16 cellular contexts compared by ENCODE assay signal in the genomic region with DNA sequence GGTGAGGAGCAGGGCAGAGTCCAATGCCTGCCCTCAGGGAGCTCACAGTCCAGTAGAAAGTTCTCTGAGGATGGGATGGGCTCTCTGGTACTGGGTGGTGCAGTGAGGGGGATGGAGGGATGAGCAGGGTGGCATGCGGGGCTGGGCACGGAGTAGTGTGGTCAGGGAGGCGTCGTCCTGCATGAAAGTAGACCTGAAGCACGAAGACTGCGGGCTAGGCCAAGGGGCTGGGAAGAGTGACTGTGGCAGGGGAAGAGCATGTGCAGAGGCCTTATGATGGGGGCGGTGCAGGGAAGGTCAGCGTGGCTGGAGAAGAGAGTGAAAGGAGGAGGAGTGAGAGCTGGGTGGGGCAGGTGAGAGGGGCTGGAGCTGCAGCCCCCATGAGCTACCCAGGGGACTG. TPM values are rescaled to one million over a fixed set of nuclear protein-coding genes. Genes with fewer than 3 reads are reported as not detected.
A peak's percentile ranks its signal among the peaks of the same experiment; 100 is the strongest.
DNase-seq lines count a peak whose midpoint lies in the region; ATAC-seq, FAIRE-seq and TF ChIP-seq lines count a peak whose summit lies in the region.
"Had no signal": no experiment of that assay in that cellular context is flagged by ENCODE, and none has a peak within 500 bp of the region (broad histone marks: within the 10 kb centered on the region; RNA-seq: fewer than 3 reads in every experiment).

No MANE protein-coding gene starts in this region.

- no peak for TF ChIP-seq CTCF in IMR-90 (conservative IDR thresholded peaks at IDR 0.05; ENCODE audit: low read depth, low read length)
- no peak for TF ChIP-seq CTCF in K562 (IDR thresholded peaks at IDR 0.05 in 2 of 3, conservative IDR thresholded peaks at IDR 0.05 in 1 of 3; ENCODE audit: insufficient read depth in 2 of 3, low read depth in 1 of 3, low read length in 3 of 3)
- no peak for TF ChIP-seq CTCF in upper lobe of right lung (IDR thresholded peaks at IDR 0.05)
- no peak for TF ChIP-seq CTCF in A673 (conservative IDR thresholded peaks at IDR 0.05; ENCODE audit: low read depth, low read length)

- H3K23ac ChIP-seq in IMR-90 (ENCODE audit: low read depth, low read length) (no peak overlapping the region), neuronal stem cell (ENCODE audit: low read depth, low read length, poor library complexity) (no peak overlapping the region)

- H3K18ac ChIP-seq in IMR-90 (ENCODE audit: low read depth, low read length) (no peak overlapping the region; the same call in 1 of the 2 replicates), neuronal stem cell (ENCODE audit: low read length) (peak overlapping the region; percentile 2)

- H3K4me3 ChIP-seq in IMR-90 (ENCODE audit: insufficient read depth, low read depth, low read length), result no peak overlapping the region
- H3K4me3 ChIP-seq in K562, result no peak overlapping the region
- H3K4me3 ChIP-seq in neuronal stem cell (ENCODE audit: low read length in 2 of 2), result no peak overlapping the region
- no peak overlapping the region for H3K4me3 ChIP-seq in upper lobe of right lung
- no peak overlapping the region for H3K4me3 ChIP-seq in A673 (ENCODE audit: low read depth, low read length, poor library complexity, severe bottlenecking)
- H3K4me3 ChIP-seq: MG63 had no signal

- POLR2A ChIA-PET in IMR-90 (lab: Charles Lee; ENCODE audit: unreplicated experiment), result no interaction called here
- POLR2A ChIA-PET in K562 (lab: Yijun Ruan, JAX), result interaction anchor here (0.9 kb wide), 1 partner anchor 23 kb away, joined by 3 read pairs; no protein-coding TSS in a partner anchor
- POLR2A ChIA-PET in A673 (lab: Charles Lee; ENCODE audit: low non-redundant PET), result interaction anchor here (0.6 kb wide), 1 partner anchor 34 kb away, joined by 4 read pairs; no protein-coding TSS in a partner anchor

- intact Hi-C loops in IMR-90 (cut with micrococcal nuclease), result no loop called here
- intact Hi-C loops in K562 (cut with micrococcal nuclease), result no loop called here
- intact Hi-C loops in upper lobe of right lung (cut with DNase I), result no loop called here
- intact Hi-C loops in A673 (cut with micrococcal nuclease; ENCODE audit: unreplicated experiment), result no loop called here

- peak overlapping the region; percentile 3 for H2AK9ac ChIP-seq in IMR-90 (replicated peaks; ENCODE audit: low read depth, low read length, poor library complexity)

- H3K4me2 ChIP-seq in IMR-90 (ENCODE audit: low read depth, low read length) (no peak overlapping the region), K562 (ENCODE audit: insufficient read depth, low read length) (no peak overlapping the region), neuronal stem cell (ENCODE audit: insufficient read depth, low read length, poor library complexity, severe bottlenecking) (no peak overlapping the region)

- WGBS in IMR-90 (ENCODE audit: extremely low coverage in 2 of 2, insufficient read length in 1 of 2), 2 experiments, result 97% methylated on average over 8 of the region's 8 CpGs; no CpG with 5 or more reads in 1 of the 2 experiments
- 37% methylated on average over 8 of the region's 8 CpGs for WGBS in K562 (ENCODE audit: insufficient coverage, low coverage, missing lambda C conversion rate)
- no CpG with 5 or more reads among the region's 8 CpGs for WGBS in neuronal stem cell (ENCODE audit: extremely low coverage in 2 of 2, insufficient read length in 2 of 2, insufficient replicate concordance in 1 of 2), 2 donors

- CTCF ChIA-PET in IMR-90 (lab: Yijun Ruan, JAX) (no interaction called here), K562 (lab: Yijun Ruan, JAX; ENCODE audit: low intra/inter-chr PET ratio) (no interaction called here), A673 (lab: Charles Lee) (interaction anchor here (0.5 kb wide), 1 partner anchor 566 kb away, joined by 16 read pairs; no protein-coding TSS in a partner anchor)

- no peak overlapping the region for H4K5ac ChIP-seq in IMR-90 (ENCODE audit: low read depth, low read length)

- H3K4ac ChIP-seq in IMR-90 (ENCODE audit: low read depth, low read length) (peak overlapping the region; percentile 12; the same call in 1 of the 2 replicates), neuronal stem cell (ENCODE audit: low read length) (no peak overlapping the region)

- no peak overlapping the region for H2AK5ac ChIP-seq in IMR-90 (ENCODE audit: low read depth, low read length)
- H2AK5ac ChIP-seq in neuronal stem cell (ENCODE audit: low read depth, low read length), result peak overlapping the region; percentile 8

- H2BK20ac ChIP-seq in IMR-90 (ENCODE audit: low read depth, low read length), result no peak overlapping the region

- H2BK120ac ChIP-seq in IMR-90 (ENCODE audit: low read depth, low read length) (no peak overlapping the region), neuronal stem cell (ENCODE audit: low read depth, low read length) (no peak overlapping the region)

- H2AFZ ChIP-seq in IMR-90 (replicated peaks; ENCODE audit: low read length, poor library complexity) (peak overlapping the region; percentile 35), K562 (ENCODE audit: low read depth, low read length) (no peak overlapping the region), neuronal stem cell (ENCODE audit: low read length) (no peak overlapping the region)

- no peak for TF ChIP-seq EP300 in K562 (IDR thresholded peaks at IDR 0.05; ENCODE audit: low read length)

- H3K27ac ChIP-seq in IMR-90 (ENCODE audit: insufficient read depth, low read length) (no peak overlapping the region), K562 (ENCODE audit: extremely low read depth, low read depth, low read length) (no peak overlapping the region), neuronal stem cell (replicated peaks; ENCODE audit: low read length) (no peak overlapping the region), upper lobe of right lung (no peak overlapping the region), A673 (ENCODE audit: low read depth, low read length, poor library complexity, severe bottlenecking) (no peak overlapping the region)

- peaks cover 8% of the 10 kb centered on the region for H3K9me3 ChIP-seq in IMR-90 (ENCODE audit: control insufficient read depth, insufficient read depth, low read length)
- H3K9me3 ChIP-seq in K562 (replicated peaks; ENCODE audit: control insufficient read depth, insufficient read depth, low read depth, low read length), result no peaks in the 10 kb centered on the region; the same call in none of the 2 replicates
- peaks cover 0 to 3% of the 10 kb centered on the region in 2 donors for H3K9me3 ChIP-seq in neuronal stem cell (replicated peaks in 1 of 2; ENCODE audit: control insufficient read depth in 2 of 2, insufficient read depth in 1 of 2, low read depth in 1 of 2, low read length in 2 of 2)
- H3K9me3 ChIP-seq in upper lobe of right lung, result no peaks in the 10 kb centered on the region
- H3K9me3 ChIP-seq in A673 (ENCODE audit: low read depth, low read length, poor library complexity, severe bottlenecking), result peaks cover 9% of the 10 kb centered on the region
- H3K9me3 ChIP-seq: Caco-2 had no signal

- H3K14ac ChIP-seq in IMR-90 (replicated peaks; ENCODE audit: low read depth, low read length) (no peak overlapping the region), neuronal stem cell (ENCODE audit: low read length) (no peak overlapping the region)

- H3K9me1 ChIP-seq in IMR-90 (ENCODE audit: insufficient read depth, low read length) (no peaks in the 10 kb centered on the region; the same call in 1 of the 2 replicates), K562 (ENCODE audit: control insufficient read depth, insufficient read depth, low read length) (no peaks in the 10 kb centered on the region)

- DNase-seq in IMR-90 (no peak), K562 (ENCODE audit: extremely low read depth in 1 of 4, low spot score in 3 of 4) (no peak), neuronal stem cell (ENCODE audit: low spot score) (no peak), upper lobe of right lung (peak; percentile 48), dermis blood vessel endothelial cell (no peak), NCI-H748 treated with DMSO at 0.1 percent for 48 hours (lab: John Stamatoyannopoulos, UW) (no peak), A673 (ENCODE audit: low spot score) (no peak)
- DNase-seq: Caco-2; CD4-positive, alpha-beta T cell; DMS 273 treated with DMSO at 0.1 percent for 48 hours; DMS79 treated with DMSO at 0.1 percent for 48 hours; H7; NCI-H1417 treated with DMSO at 0.1 percent for 48 hours; NCI-H187 treated with DMSO at 0.1 percent for 48 hours had no signal

- no peak overlapping the region for H4K8ac ChIP-seq in IMR-90 (ENCODE audit: low read depth in 2 of 2, low read length in 2 of 2)
- H4K8ac ChIP-seq in neuronal stem cell (ENCODE audit: low read depth, low read length), result no peak overlapping the region

- TF ChIP-seq RAD21 in IMR-90 (IDR thresholded peaks at IDR 0.05; ENCODE audit: low read length) (no peak), K562 (CRISPR knock-in tag; conservative IDR thresholded peaks at IDR 0.05 in 1 of 2, IDR thresholded peaks at IDR 0.05 in 1 of 2) (no peak)

- ATAC-seq in IMR-90 (ENCODE audit: low read depth), result no peak
- no peak for ATAC-seq in K562
- no peak for ATAC-seq in upper lobe of right lung
- ATAC-seq: Right ventricle myocardium inferior had no signal

- dilution Hi-C loops in IMR-90 (cut with HindIII; ENCODE audit: low sequenced_read_pairs, unreplicated experiment), result no loop called here

- H3K4me1 ChIP-seq in IMR-90 (ENCODE audit: control insufficient read depth, insufficient read depth, low read length), result peaks cover 15% of the 10 kb centered on the region
- H3K4me1 ChIP-seq in K562 (replicated peaks in 1 of 2; ENCODE audit: control insufficient read depth in 2 of 2, insufficient read depth in 2 of 2, low read length in 2 of 2), result peaks cover 0 to 8% of the 10 kb centered on the region in 2 experiments; a peak in 1 of 5 replicates
- no peaks in the 10 kb centered on the region for H3K4me1 ChIP-seq in neuronal stem cell (ENCODE audit: control insufficient read depth in 2 of 2, insufficient read depth in 1 of 2, low read depth in 1 of 2, low read length in 2 of 2)
- H3K4me1 ChIP-seq in upper lobe of right lung, result no peaks in the 10 kb centered on the region
- no peaks in the 10 kb centered on the region for H3K4me1 ChIP-seq in A673 (ENCODE audit: insufficient read depth, low read length, poor library complexity, severe bottlenecking)
- H3K4me1 ChIP-seq: Caco-2 had no signal

- peaks cover 2% of the 10 kb centered on the region; the same call in 1 of the 2 replicates for H3K27me3 ChIP-seq in IMR-90 (ENCODE audit: control insufficient read depth, insufficient read depth, low read length)
- H3K27me3 ChIP-seq in K562 (ENCODE audit: control insufficient read depth in 2 of 2, insufficient read depth in 2 of 2, low read length in 2 of 2), result no peaks in the 10 kb centered on the region
- H3K27me3 ChIP-seq in neuronal stem cell (ENCODE audit: control insufficient read depth in 3 of 3, insufficient read depth in 3 of 3, low read depth in 1 of 3, low read length in 3 of 3), result no peaks in the 10 kb centered on the region
- H3K27me3 ChIP-seq in upper lobe of right lung, result no peaks in the 10 kb centered on the region
- H3K27me3 ChIP-seq in A673 (replicated peaks; ENCODE audit: insufficient read depth, low read depth, low read length, poor library complexity), result no peaks in the 10 kb centered on the region
- H3K27me3 ChIP-seq: MG63 had no signal

- no peak overlapping the region for H3K56ac ChIP-seq in IMR-90 (ENCODE audit: extremely low read depth, insufficient read depth, low read length)

- in situ Hi-C loops in IMR-90 (cut with MboI; ENCODE audit: low sequenced_read_pairs), result no loop called here
- in situ Hi-C loops in K562 (cut with MboI), result no loop called here

- TF ChIP-seq POLR2A in IMR-90 (IDR thresholded peaks at IDR 0.05; ENCODE audit: low read depth, low read length), result no peak
- TF ChIP-seq POLR2A in K562 (conservative IDR thresholded peaks at IDR 0.05), result no peak

- H3K79me1 ChIP-seq in IMR-90 (ENCODE audit: low read depth in 1 of 2, low read length in 2 of 2) (no peaks in the 10 kb centered on the region), neuronal stem cell (ENCODE audit: low read depth, low read length) (no peaks in the 10 kb centered on the region)

- no peaks in the 10 kb centered on the region for H4K20me1 ChIP-seq in IMR-90 (ENCODE audit: insufficient read depth, low read length)
- H4K20me1 ChIP-seq in K562 (replicated peaks; ENCODE audit: control insufficient read depth, insufficient read depth, low read length), result no peaks in the 10 kb centered on the region

- FAIRE-seq in K562 (lab: Jason Lieb, UNC), result no peak

- no peaks in the 10 kb centered on the region for H3K79me2 ChIP-seq in K562 (ENCODE audit: control insufficient read depth, insufficient read depth, low read length)

- H3K36me3 ChIP-seq in IMR-90 (ENCODE audit: control insufficient read depth, insufficient read depth, low read length) (peaks cover 2% of the 10 kb centered on the region; the same call in 1 of the 2 replicates), K562 (ENCODE audit: control insufficient read depth, insufficient read depth, low read length) (no peaks in the 10 kb centered on the region), neuronal stem cell (replicated peaks in 1 of 2; ENCODE audit: control insufficient read depth in 2 of 2, insufficient read depth in 2 of 2, low read length in 2 of 2) (no peaks in the 10 kb centered on the region), upper lobe of right lung (no peaks in the 10 kb centered on the region), A673 (ENCODE audit: insufficient read depth, low read length, poor library complexity, severe bottlenecking) (no peaks in the 10 kb centered on the region)

- H4K91ac ChIP-seq in IMR-90 (ENCODE audit: insufficient read depth, low read depth, low read length) (no peak overlapping the region), neuronal stem cell (ENCODE audit: low read depth, low read length, poor library complexity) (no peak overlapping the region)

- H3K9ac ChIP-seq in IMR-90 (ENCODE audit: low read depth, low read length) (no peak overlapping the region), K562 (ENCODE audit: insufficient read depth in 1 of 2, low read depth in 2 of 2, low read length in 2 of 2) (no peak overlapping the region), neuronal stem cell (ENCODE audit: low read depth, low read length, poor library complexity) (peak overlapping the region; percentile 39)

- H2BK15ac ChIP-seq in IMR-90 (ENCODE audit: low read depth, low read length) (no peak overlapping the region), neuronal stem cell (ENCODE audit: low read length) (no peak overlapping the region)

- H2BK12ac ChIP-seq in neuronal stem cell (ENCODE audit: low read length), result peak overlapping the region; percentile 49

- BruUV-seq in IMR-90 (replicated peaks; lab: Mats Ljungman, UMichigan) (no TSS peak), K562 (replicated peaks; lab: Mats Ljungman, UMichigan) (no TSS peak), A673 (replicated peaks; lab: Mats Ljungman, UMichigan) (no TSS peak)

- no peak overlapping the region for H2BK5ac ChIP-seq in IMR-90 (ENCODE audit: low read depth, low read length, poor library complexity, severe bottlenecking)
- H2BK5ac ChIP-seq in neuronal stem cell (ENCODE audit: low read length), result no peak overlapping the region

RNA-seq across cellular contexts. Expression of a gene that starts 52.3 kb away (rescaled TPM):
- total RNA-seq in IMR-90 (2012; rRNA removed) (10.3 and 10.4 TPM in 2 replicates), K562 (2014; rRNA removed) (59.8 and 73.9 TPM in 2 replicates), K562 (2014; rRNA removed; fragmentation: Illumina TruSeq; extraction: Trizol) (2.3 and 3.1 TPM in 2 replicates), K562 (2015; rRNA removed; fragmentation: Illumina TruSeq; extraction: Trizol) (24.9 and 25.3 TPM in 2 replicates), K562 (2021) (88.2 and 90.4 TPM in 2 replicates), upper lobe of right lung (not detected), dermis blood vessel endothelial cell (0.51 TPM in 1 of 2 replicates, not detected in the other), A673 (2021) (1.8 and 2.0 TPM in 2 replicates)
- polyA plus RNA-seq in IMR-90 (2012; rRNA removed) (29.8 and 41.9 TPM in 2 replicates), K562 (2011; rRNA removed) (30.8 and 50.1 TPM in 2 replicates), K562 (2014; fragmentation: Illumina TruSeq; extraction: Trizol) (7.4 and 35.6 TPM in 2 replicates), K562 (2014; fragmentation: Nextera tagmentation; extraction: Ambion mirVana) (under 1 TPM; 0.13 to 0.17 TPM), K562 (2014; rRNA removed) (58.7 and 64.6 TPM in 2 replicates)
- 29.9 and 83.6 TPM in 2 replicates for polyA plus RNA-seq in IMR-90 (2012; cell fraction: cytosol; rRNA removed)
- 40.5 and 74.0 TPM in 2 replicates for polyA plus RNA-seq in IMR-90 (2012; cell fraction: nucleus; rRNA removed; ENCODE audit: low replicate concordance)
- 10.2 and 35.6 TPM in 2 replicates for total RNA-seq in K562 (2011; cell fraction: chromatin; rRNA removed; ENCODE audit: low replicate concordance)
- total RNA-seq in K562 (2011; cell fraction: nucleolus; rRNA removed), result 39.9 and 42.6 TPM in 2 replicates
- total RNA-seq in K562 (2011; cell fraction: nucleoplasm; rRNA removed), result 19.5 and 26.3 TPM in 2 replicates
- polyA plus RNA-seq in K562 (2011; cell fraction: cytosol; rRNA removed), result 91.0 and 189 TPM in 2 replicates
- 68.1 and 94.4 TPM in 2 replicates for polyA plus RNA-seq in K562 (2011; cell fraction: nucleus; rRNA removed)
- polyA plus RNA-seq in K562 (2012), result 34.0 and 38.0 TPM in 2 replicates
- polyA minus RNA-seq in K562 (2011; rRNA and poly(A)+ RNA removed), result 12.0 and 21.7 TPM in 2 replicates
- 56.3 and 80.4 TPM in 2 replicates for polyA minus RNA-seq in K562 (2011; cell fraction: cytosol; rRNA and poly(A)+ RNA removed)
- polyA minus RNA-seq in K562 (2011; cell fraction: nucleus; rRNA and poly(A)+ RNA removed), result 21.8 and 31.4 TPM in 2 replicates
- 0.17 TPM for polyA plus RNA-seq in neuronal stem cell (2013, experiment 1 of 2)
- polyA plus RNA-seq in neuronal stem cell (2013, experiment 2 of 2), result 0.14 TPM
- total RNA-seq: CD4-positive, alpha-beta T cell; H7; Right ventricle myocardium inferior had no signal
